In genomic region chr9:1083325-1083913, GRCh38 we compare ENCODE assay signal across 10 cellular contexts. TPM values are rescaled to one million over a fixed set of nuclear protein-coding genes. Genes with fewer than 3 reads are reported as not detected.
DNase-seq lines count a peak whose midpoint lies in the region; ATAC-seq, FAIRE-seq and TF ChIP-seq lines count a peak whose summit lies in the region.
"Had no signal": no experiment of that assay in that cellular context is flagged by ENCODE, and none has a peak within 500 bp of the region (broad histone marks: within the 10 kb centered on the region; RNA-seq: fewer than 3 reads in every experiment).

No MANE protein-coding gene starts in this region.

- H2BK120ac ChIP-seq in H1 (replicated peaks; ENCODE audit: low read depth, low read length), result no peak overlapping the region

- no peaks in the 10 kb centered on the region for H4K20me1 ChIP-seq in H1 (replicated peaks in 1 of 2; ENCODE audit: control insufficient read depth in 1 of 2, insufficient read depth in 2 of 2, low read length in 2 of 2)

- FAIRE-seq in H1 (lab: Jason Lieb, UNC), result no peak

- H4K5ac ChIP-seq in H1 (ENCODE audit: insufficient read length, low read depth, low read length), result no peak overlapping the region

- peaks cover 18% of the 10 kb centered on the region for H3K27me3 Mint-ChIP-seq in nephron (ENCODE audit: low read depth)

- H2BK5ac ChIP-seq in H1 (ENCODE audit: low read depth, low read length), result no peak overlapping the region

- TF ChIP-seq RAD21 in H1 (IDR thresholded peaks at IDR 0.05 in 1 of 2, conservative IDR thresholded peaks at IDR 0.05 in 1 of 2; ENCODE audit: low read depth in 2 of 2, low read length in 2 of 2), result no peak

- H2BK20ac ChIP-seq in H1 (ENCODE audit: low read length), result no peak overlapping the region

- H3K4me3 ChIP-seq in H1 (ENCODE audit: extremely low read depth in 1 of 4, insufficient read depth in 2 of 4, low read depth in 3 of 4, low read length in 4 of 4), result peak overlapping the region in 1 of 4 experiments; percentile 16; a peak in 1 of 8 replicates

- POLR2A ChIA-PET in H1 (lab: Charles Lee; ENCODE audit: partially characterized antibody), result no interaction called here

- no peak overlapping the region for H3K9ac ChIP-seq in H1 (replicated peaks in 1 of 4; ENCODE audit: extremely low read depth in 1 of 4, low read depth in 3 of 4, low read length in 3 of 4)

- H3K36me3 Mint-ChIP-seq in nephron (ENCODE audit: low read depth), result no peaks in the 10 kb centered on the region

- no peak for TF ChIP-seq POLR2A in H1 (IDR thresholded peaks at IDR 0.05; ENCODE audit: control extremely low read depth in 1 of 2, low read depth in 2 of 2, low read length in 2 of 2)

- H3K23ac ChIP-seq in H1 (ENCODE audit: insufficient read length), result no peak overlapping the region

- no peaks in the 10 kb centered on the region for H3K23me2 ChIP-seq in H1 (ENCODE audit: low read depth, low read length)

- H4K8ac ChIP-seq in H1 (ENCODE audit: extremely low read depth, insufficient read depth, low read length), result no peak overlapping the region

- H3K18ac ChIP-seq in H1 (ENCODE audit: extremely low read depth, low read length), result no peak overlapping the region

- H3K14ac ChIP-seq in H1 (ENCODE audit: insufficient read length), result no peak overlapping the region

- TF ChIP-seq EP300 in H1 (IDR thresholded peaks at IDR 0.05; ENCODE audit: borderline replicate concordance in 1 of 2, low read depth in 2 of 2, low read length in 2 of 2), result no peak

- H3K4me1 ChIP-seq in H1 (replicated peaks in 1 of 4; ENCODE audit: control insufficient read depth in 3 of 4, insufficient read depth in 4 of 4, low read length in 3 of 4), result no peaks in the 10 kb centered on the region

- H3K36me3 ChIP-seq in H1 (ENCODE audit: control insufficient read depth in 2 of 4, insufficient read depth in 4 of 4, low read length in 3 of 4), result no peaks in the 10 kb centered on the region

- no peak overlapping the region for H2AK5ac ChIP-seq in H1 (ENCODE audit: low read depth, low read length)

- no peaks in the 10 kb centered on the region for H3K9me3 Mint-ChIP-seq in nephron
- H3K9me3 Mint-ChIP-seq: T-helper 2 cell treated with Interferon-gamma antibody and Interleukin-4, amounts not matched to agents 5 μg/mL and 100 μg/mL, for 36 hours had no signal

- no peak overlapping the region for H3K27ac ChIP-seq in H1 (ENCODE audit: low read depth, low read length)
- H3K27ac ChIP-seq: skin epidermis had no signal

- DNase-seq in C1 segment of cervical spinal cord (lab: John Stamatoyannopoulos, UW) (peak in 12 of 14 donors; percentile 6 to 80 (median 46)), NCI-H1694 (lab: John Stamatoyannopoulos, UW) (peak; percentile 46), H1 (ENCODE audit: low read depth in 1 of 2, low spot score in 2 of 2) (peak; percentile 2 to 59), T-helper 1 cell (no peak), posterior vena cava (ENCODE audit: low spot score) (no peak), 8988T (no peak)

- no peak overlapping the region for H2BK12ac ChIP-seq in H1 (ENCODE audit: low read depth, low read length)

- no peak for TF ChIP-seq CTCF in H1 (IDR thresholded peaks at IDR 0.05; ENCODE audit: control extremely low read depth in 1 of 3, insufficient read depth in 1 of 3, low read depth in 1 of 3, low read length in 3 of 3)
- no peak for TF ChIP-seq CTCF in nephron (IDR thresholded peaks at IDR 0.05; ENCODE audit: unreplicated experiment in 3 of 3)

- peaks cover 54% of the 10 kb centered on the region in 2 experiments for H3K9me3 ChIP-seq in H1 (ENCODE audit: insufficient read depth in 2 of 2, low read depth in 1 of 2, low read length in 1 of 2)

- H3K56ac ChIP-seq in H1 (replicated peaks; ENCODE audit: insufficient read length, low read depth, low read length), result no peak overlapping the region

- no peaks in the 10 kb centered on the region for H3K79me2 ChIP-seq in H1 (ENCODE audit: control insufficient read depth in 1 of 2, insufficient read depth in 2 of 2, low read length in 2 of 2)

- H3K4me1 Mint-ChIP-seq in nephron, result peaks cover 10% of the 10 kb centered on the region

- no peaks in the 10 kb centered on the region for H3K27me3 ChIP-seq in H1 (replicated peaks in 1 of 4; ENCODE audit: control insufficient read depth in 3 of 4, extremely low read depth in 1 of 4, insufficient read depth in 3 of 4, low read length in 3 of 4)

- H3K4me2 ChIP-seq in H1 (ENCODE audit: insufficient read depth in 1 of 2, low read depth in 2 of 2, low read length in 2 of 2), result no peak overlapping the region

- H4K91ac ChIP-seq in H1 (replicated peaks; ENCODE audit: insufficient read length, low read length), result no peak overlapping the region

- H2AFZ ChIP-seq in H1 (ENCODE audit: low read length), result no peak overlapping the region

- no peak overlapping the region for H2BK15ac ChIP-seq in H1 (ENCODE audit: low read length)

- WGBS in H1 (ENCODE audit: extremely low coverage in 1 of 2, insufficient coverage in 1 of 2, insufficient read length in 1 of 2, insufficient replicate concordance in 2 of 2, low coverage in 1 of 2, low lambda C conversion rate in 2 of 2, missing lambda C conversion rate in 1 of 2), 2 experiments, result 88% methylated on average over 12 of the region's 13 CpGs; no CpG with 5 or more reads in 1 of the 2 experiments

- H3K79me1 ChIP-seq in H1 (ENCODE audit: low read depth, low read length), result no peaks in the 10 kb centered on the region

- CTCF ChIA-PET in H1 (lab: Charles Lee; ENCODE audit: partially characterized antibody), result interaction anchor here (0.8 kb wide), 1 partner anchor 9 kb away, joined by 3 read pairs; no protein-coding TSS in a partner anchor

- H3K4ac ChIP-seq in H1 (replicated peaks; ENCODE audit: insufficient read length, low read depth, low read length), result no peak overlapping the region

- peak overlapping the region; percentile 72 to 78 (median 72) for H3K4me3 Mint-ChIP-seq in nephron
- H3K4me3 Mint-ChIP-seq: T-helper 2 cell treated with Interferon-gamma antibody and Interleukin-4, amounts not matched to agents 5 μg/mL and 100 μg/mL, for 36 hours had no signal

- no peak for ATAC-seq in HG03457 (IDR thresholded peaks at IDR 0.05; ENCODE audit: unreplicated experiment)

- intact Hi-C loops in posterior vena cava (cut with DNase I), result no loop called here

- H3K27ac Mint-ChIP-seq in nephron, result no peak overlapping the region
- H3K27ac Mint-ChIP-seq: T-helper 2 cell treated with Interferon-gamma antibody and Interleukin-4, amounts not matched to agents 5 μg/mL and 100 μg/mL, for 36 hours had no signal

TF ChIP-seq in H1, 55 proteins besides CTCF, POLR2A, EP300 and RAD21:
- no peak for TF ChIP-seq SIN3A (conservative IDR thresholded peaks at IDR 0.05 in 1 of 2, IDR thresholded peaks at IDR 0.05 in 1 of 2; ENCODE audit: low read depth in 1 of 2, low read length in 2 of 2)
- TF ChIP-seq ATF2 (IDR thresholded peaks at IDR 0.05; ENCODE audit: low read length), result no peak
- no peak for TF ChIP-seq CBX8 (IDR thresholded peaks at IDR 0.05; ENCODE audit: borderline replicate concordance, low read depth, low read length)
- no peak for TF ChIP-seq JUND (IDR thresholded peaks at IDR 0.05; ENCODE audit: low read length)

RNA-seq across cellular contexts. Expression of gene DMRT2, which starts 33.3 kb away (rescaled TPM):
- total RNA-seq in H1 (2021; fragmentation: NEBNext Ultra II Directional; extraction: Animal tissue kit (Norgen Biotek cat#: 25700)), result 0.61 and 0.93 TPM in 2 replicates
- polyA plus RNA-seq in H1 (2011; rRNA removed), result 0.24 and 0.29 TPM in 2 replicates
- 0.36 TPM for polyA plus RNA-seq in H1 (2011; cell fraction: cytosol; rRNA removed)
- polyA plus RNA-seq in H1 (2011; cell fraction: nucleus; rRNA removed), result 0.41 TPM
- 0.09 to 0.16 TPM (median 0.12 TPM) in 3 of 4 replicates, not detected in the other for polyA plus RNA-seq in H1 (2012, experiment 1 of 2)
- not detected for polyA plus RNA-seq in H1 (2012, experiment 2 of 2)
- 0.51 TPM for polyA plus RNA-seq in H1 (2013, experiment 1 of 2)
- 0.42 TPM for polyA plus RNA-seq in H1 (2013, experiment 2 of 2)
- polyA minus RNA-seq in H1 (2011; rRNA and poly(A)+ RNA removed), result 0.12 and 0.35 TPM in 2 replicates
- polyA minus RNA-seq in H1 (2011; cell fraction: cytosol; rRNA and poly(A)+ RNA removed), result not detected
- 1.1 TPM for polyA minus RNA-seq in H1 (2011; cell fraction: nucleus; rRNA and poly(A)+ RNA removed)
- total RNA-seq in posterior vena cava, result under 1 TPM; 0.24 to 0.93 TPM

Comparison
In these comparisons a context has a peak if more than half of its experiments do, and no peak if none do; other contexts are left out.
1. DNase-seq: peak in C1 segment of cervical spinal cord (12 of 14), NCI-H1694 (single experiment) and H1 (2 of 2); none in T-helper 1 cell (0 of 5), posterior vena cava (single experiment) and 8988T (single experiment).